ENCODE assay signal across 1 cellular context in genomic region chr2:223487447-223487846, GRCh38.
TF ChIP-seq lines count a peak whose summit lies in the region.

No MANE protein-coding gene starts in this region.

TF ChIP-seq in SK-N-SH treated with all-trans-retinoic acid at 6 μM for 48 hours, 23 proteins besides CTCF, POLR2A, EP300 and RAD21 (continued from another document):
- TF ChIP-seq CREB5 (CRISPR knock-in tag; IDR thresholded peaks at IDR 0.05; ENCODE audit: low read depth) (peak; percentile 92), TOX (CRISPR knock-in tag; IDR thresholded peaks at IDR 0.05; ENCODE audit: borderline replicate concordance) (peak; percentile 99), PATZ1 (CRISPR knock-in tag; IDR thresholded peaks at IDR 0.05; ENCODE audit: borderline replicate concordance) (peak; percentile 99), ZFP3 (CRISPR knock-in tag; IDR thresholded peaks at IDR 0.05) (no peak), ZNF8 (CRISPR knock-in tag; IDR thresholded peaks at IDR 0.05) (peak; percentile 22; the same call in 1 of the 2 replicates), ZC3H10 (CRISPR knock-in tag; IDR thresholded peaks at IDR 0.05) (peak; percentile 99), POU6F1 (CRISPR knock-in tag; IDR thresholded peaks at IDR 0.05; ENCODE audit: borderline replicate concordance, low read depth) (peak; percentile 83; the same call in 1 of the 2 replicates), ESRRG (CRISPR knock-in tag; IDR thresholded peaks at IDR 0.05) (0 out of 2 replicates have a peak, but pooled peaks have one; percentile 40), CSDC2 (CRISPR knock-in tag; IDR thresholded peaks at IDR 0.05) (no peak), CSRNP3 (CRISPR knock-in tag; IDR thresholded peaks at IDR 0.05) (peak; percentile 95), ISL1 (CRISPR knock-in tag; IDR thresholded peaks at IDR 0.05) (peak; percentile 99), OSR1 (CRISPR knock-in tag; IDR thresholded peaks at IDR 0.05) (no peak), RARB (CRISPR knock-in tag; IDR thresholded peaks at IDR 0.05) (peak; percentile 92)
